ENCODE assay signal across 9 cellular contexts in genomic region chr1:54542962-54543539, GRCh38. TPM values are rescaled to one million over a fixed set of nuclear protein-coding genes. Genes with fewer than 3 reads are reported as not detected.
DNase-seq lines count a peak whose midpoint lies in the region; ATAC-seq and TF ChIP-seq lines count a peak whose summit lies in the region.
"Had no signal": no experiment of that assay in that cellular context is flagged by ENCODE, and none has a peak within 500 bp of the region (broad histone marks: within the 10 kb centered on the region; RNA-seq: fewer than 3 reads in every experiment).

No MANE protein-coding gene starts in this region.

- H3K4me1 Mint-ChIP-seq in natural killer cell = peaks cover 20 to 22% of the 10 kb centered on the region in 2 donors

- no peaks in the 10 kb centered on the region for H3K9me3 ChIP-seq in MM.1S (replicated peaks; ENCODE audit: insufficient read depth, low read length)

- TF ChIP-seq CTCF in coronary artery (IDR thresholded peaks at IDR 0.05) = no peak
- no peak for TF ChIP-seq CTCF in natural killer cell (IDR thresholded peaks at IDR 0.05)
- TF ChIP-seq CTCF in MM.1S (IDR thresholded peaks at IDR 0.05; ENCODE audit: low read length) = no peak

- no peaks in the 10 kb centered on the region for H3K9me3 Mint-ChIP-seq in natural killer cell
- H3K9me3 Mint-ChIP-seq: activated B cell treated with CpG ODN at 0.5 μM for 24 hours had no signal

- H3K9ac ChIP-seq in MM.1S (ENCODE audit: low read length) = no peak overlapping the region

- H3K4me1 ChIP-seq in MM.1S (ENCODE audit: low read length) = peaks cover 4% of the 10 kb centered on the region; the same call in 1 of the 2 replicates

- no peaks in the 10 kb centered on the region for H3K9me2 ChIP-seq in MM.1S (replicated peaks; ENCODE audit: insufficient read depth, low read length)

- H3K36me3 ChIP-seq in MM.1S (replicated peaks; ENCODE audit: insufficient read depth, low read length) = no peaks in the 10 kb centered on the region

- H3K36me3 Mint-ChIP-seq in natural killer cell = no peaks in the 10 kb centered on the region

- H4K20me1 ChIP-seq in MM.1S (ENCODE audit: insufficient read depth, low read length) = no peaks in the 10 kb centered on the region

- H3K4me3 ChIP-seq in coronary artery = peak overlapping the region; percentile 76
- H3K4me3 ChIP-seq in MM.1S (ENCODE audit: low read length) = no peak overlapping the region

- no peak overlapping the region for H2AFZ ChIP-seq in MM.1S (ENCODE audit: low read length)

- peak overlapping the region; percentile 73 to 80 for H3K27ac ChIP-seq in coronary artery
- H3K27ac ChIP-seq in MM.1S (ENCODE audit: low read length) = no peak overlapping the region

- H3K4me2 ChIP-seq in MM.1S (ENCODE audit: low read depth, low read length) = no peak overlapping the region

- no peaks in the 10 kb centered on the region for H3F3A ChIP-seq in MM.1S (ENCODE audit: insufficient read depth, low read length)

- H3K79me2 ChIP-seq in MM.1S (ENCODE audit: low read length) = no peaks in the 10 kb centered on the region

- no peaks in the 10 kb centered on the region for H3K27me3 ChIP-seq in MM.1S (replicated peaks; ENCODE audit: insufficient read depth, low read length)

- ATAC-seq in natural killer cell = no peak
- no peak for ATAC-seq in HG02571 (IDR thresholded peaks at IDR 0.05; ENCODE audit: unreplicated experiment)

- peak overlapping the region; percentile 89 for H3K4me3 Mint-ChIP-seq in natural killer cell

- intact Hi-C loops in natural killer cell (cut with micrococcal nuclease) = no loop called here

- peaks cover 0 to 7% of the 10 kb centered on the region in 2 donors for H3K27me3 Mint-ChIP-seq in natural killer cell (ENCODE audit: low read depth in 2 of 2)

- peak overlapping the region; percentile 41 to 85 for H3K27ac Mint-ChIP-seq in natural killer cell
- H3K27ac Mint-ChIP-seq: activated B cell treated with CpG ODN at 0.5 μM for 24 hours had no signal

- peak; percentile 98 for DNase-seq in CMK (ENCODE audit: low read depth)
- peak; percentile 43 for DNase-seq in NCI-H69 (lab: John Stamatoyannopoulos, UW)
- no peak for DNase-seq in coronary artery (ENCODE audit: low spot score)
- DNase-seq in natural killer cell = no peak
- no peak for DNase-seq in GM03348 (ENCODE audit: low spot score)
- no peak for DNase-seq in MM.1S
- DNase-seq in NCI-H1092 treated with DMSO at 0.1 percent for 48 hours (lab: John Stamatoyannopoulos, UW) = no peak
- DNase-seq: activated B cell treated with CpG ODN at 0.5 μM for 24 hours had no signal

RNA-seq across cellular contexts. Expression of gene ACOT11, which starts 5.0 kb away (rescaled TPM):
- 1 to 10 TPM in 1 of 3 donors, under 1 TPM in 2; 0.61 to 1.2 (median 0.85) TPM for total RNA-seq in natural killer cell

Comparison
In these comparisons a context has a peak if more than half of its experiments do, and no peak if none do; other contexts are left out.
1. DNase-seq: peak in CMK (single experiment) and NCI-H69 (single experiment); none in coronary artery (single experiment), natural killer cell (single experiment), GM03348 (single experiment), MM.1S (single experiment) and NCI-H1092 treated with DMSO at 0.1 percent for 48 hours (single experiment).